ENCODE assay signal across 9 cellular contexts in the genomic region with DNA sequence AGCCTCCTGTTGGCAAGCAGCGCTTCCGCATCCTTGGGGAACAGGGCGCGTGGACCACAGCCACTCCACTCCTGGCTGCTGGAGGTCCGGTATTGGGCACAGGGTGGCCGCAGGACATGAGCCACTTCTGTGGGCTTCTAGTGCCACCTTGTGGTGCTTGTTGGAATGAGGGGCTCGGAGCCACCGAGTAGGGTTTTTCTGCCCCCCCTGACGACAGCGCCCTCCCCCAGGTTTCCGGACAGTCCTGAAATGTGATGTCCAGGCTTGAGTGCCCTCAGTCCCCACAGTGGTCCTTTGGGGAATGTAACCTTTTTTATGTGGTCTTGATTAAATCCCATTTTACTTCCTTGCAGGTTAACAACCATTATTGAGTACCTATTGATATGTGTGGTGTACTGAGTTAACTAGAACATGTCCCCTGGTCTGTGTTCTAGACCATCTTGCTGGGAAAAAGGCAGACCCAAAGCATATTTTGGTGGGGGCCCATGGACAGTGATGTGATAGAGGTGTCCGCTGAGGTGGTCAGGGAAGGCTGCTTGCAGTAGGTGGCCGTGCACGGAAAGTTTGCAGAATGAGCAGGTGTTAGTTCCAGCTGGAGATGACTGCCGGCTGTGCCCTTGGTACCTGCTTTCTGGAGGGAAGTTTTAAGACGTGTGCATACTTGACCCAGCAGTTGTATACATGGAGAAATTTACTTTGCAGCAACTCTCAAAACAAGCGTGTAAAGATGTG.
DNase-seq lines count a peak whose midpoint lies in the region; ATAC-seq, FAIRE-seq and TF ChIP-seq lines count a peak whose summit lies in the region.
"Had no signal": no experiment of that assay in that cellular context is flagged by ENCODE, and none has a peak within 500 bp of the region (broad histone marks: within the 10 kb centered on the region; RNA-seq: fewer than 3 reads in every experiment).

No MANE protein-coding gene starts in this region.

- 61 to 62% methylated on average over 17 of the region's 17 CpGs for WGBS in lung, 2 donors
- 52 to 56% (median 54%) methylated on average over 13 to 17 of the region's 17 CpGs for WGBS in stomach, 5 donors

- peak; percentile 70 for ATAC-seq in DND-41 (ENCODE audit: insufficient read depth, low read depth)
- ATAC-seq in activated CD4-positive, alpha-beta T cell treated with anti-CD3 and anti-CD28 coated beads for 36 hours = no peak
- ATAC-seq in lung (ENCODE audit: insufficient read depth, low FRiP score) = no peak
- ATAC-seq in HG02973 (IDR thresholded peaks at IDR 0.05; ENCODE audit: unreplicated experiment) = no peak

- H3K79me2 ChIP-seq in DND-41 (ENCODE audit: insufficient read depth, low read length) = no peaks in the 10 kb centered on the region

- H3K9me3 ChIP-seq in DND-41 (ENCODE audit: insufficient read depth, low read length, severe bottlenecking) (no peaks in the 10 kb centered on the region), lung (ENCODE audit: control insufficient read depth in 2 of 2, insufficient read depth in 1 of 2, low read length in 1 of 2) (no peaks in the 10 kb centered on the region), stomach (no peaks in the 10 kb centered on the region)

- in situ Hi-C loops in KBM-7 (cut with MboI; ENCODE audit: low pct_unique_long_range_greater_than_20kb, low sequenced_read_pairs) = no loop called here

- H3K9ac ChIP-seq in DND-41 (ENCODE audit: low read depth, low read length) = no peak overlapping the region

- CTCF ChIA-PET in activated CD4-positive, alpha-beta T cell treated with anti-CD3 and anti-CD28 coated beads for 36 hours (lab: Charles Lee) = interaction anchor here (0.6 to 2.4 kb wide), 18 partner anchors 8 to 217 kb away, joined by 3 to 10 read pairs (median 4); a partner anchor contains a TSS

- H3K27ac Mint-ChIP-seq in activated CD4-positive, alpha-beta T cell treated with anti-CD3 and anti-CD28 coated beads for 36 hours = no peak overlapping the region

- peak; percentile 88 for TF ChIP-seq CTCF in DND-41 (IDR thresholded peaks at IDR 0.05; ENCODE audit: borderline replicate concordance, extremely low read depth, low read length, poor library complexity, severe bottlenecking)
- TF ChIP-seq CTCF in lung (IDR thresholded peaks at IDR 0.05; ENCODE audit: control extremely low read depth, extremely low read depth) = peak; percentile 56
- peak in 5 of 7 experiments; percentile 70 to 86 (median 78) for TF ChIP-seq CTCF in stomach (IDR thresholded peaks at IDR 0.05)

- no peak overlapping the region for H3K4me2 ChIP-seq in DND-41 (ENCODE audit: insufficient read depth, low read length)

- TF ChIP-seq POLR2A in stomach (IDR thresholded peaks at IDR 0.05) = no peak
- TF ChIP-seq POLR2A in GM12892 (IDR thresholded peaks at IDR 0.05; ENCODE audit: low read depth, low read length) = no peak; the same call in 1 of the 2 replicates

- POLR2A ChIA-PET in activated CD4-positive, alpha-beta T cell treated with anti-CD3 and anti-CD28 coated beads for 36 hours (lab: Charles Lee) = interaction anchor here (0.7 kb wide), 1 partner anchor 80 kb away, joined by 3 read pairs; no protein-coding TSS in a partner anchor

- H3K27me3 ChIP-seq in DND-41 (ENCODE audit: insufficient read depth, low read length, poor library complexity) (no peaks in the 10 kb centered on the region), lung (ENCODE audit: control insufficient read depth, insufficient read depth) (no peaks in the 10 kb centered on the region), stomach (no peaks in the 10 kb centered on the region)

- DNase-seq in DND-41 = peak; percentile 45
- DNase-seq in KBM-7 = peak; percentile 55
- peak; percentile 67 for DNase-seq in activated CD4-positive, alpha-beta T cell treated with anti-CD3 and anti-CD28 coated beads for 36 hours
- peak; percentile 57 to 68 for DNase-seq in dermis microvascular lymphatic vessel endothelial cell (ENCODE audit: low read depth in 2 of 2)
- DNase-seq in lung (ENCODE audit: low spot score) = peak; percentile 59
- peak; percentile 64 for DNase-seq in stomach
- DNase-seq in GM12892 (ENCODE audit: insufficient read length) = no peak

- no peak overlapping the region for H3K4me3 Mint-ChIP-seq in activated CD4-positive, alpha-beta T cell treated with anti-CD3 and anti-CD28 coated beads for 36 hours

- no peak for TF ChIP-seq EP300 in stomach (IDR thresholded peaks at IDR 0.05)

- no peaks in the 10 kb centered on the region for H3K27me3 Mint-ChIP-seq in activated CD4-positive, alpha-beta T cell treated with anti-CD3 and anti-CD28 coated beads for 36 hours

- no peak overlapping the region for H2AFZ ChIP-seq in DND-41 (ENCODE audit: low read depth, low read length)

- H3K4me1 ChIP-seq in DND-41 (ENCODE audit: insufficient read depth, low read length) = no peaks in the 10 kb centered on the region
- H3K4me1 ChIP-seq in lung (ENCODE audit: control insufficient read depth in 2 of 2, insufficient read depth in 2 of 2, low read length in 2 of 2) = no peaks in the 10 kb centered on the region
- H3K4me1 ChIP-seq in stomach = peaks cover 6 to 34% (median 17%) of the 10 kb centered on the region in 4 donors

- H3K4me3 ChIP-seq in DND-41 (ENCODE audit: low read depth in 1 of 2, low read length in 2 of 2) (no peak overlapping the region), lung (no peak overlapping the region), stomach (no peak overlapping the region)

- FAIRE-seq in GM12892 (lab: Jason Lieb, UNC) = no peak
- FAIRE-seq: TTC549 had no signal

- H3K36me3 ChIP-seq in DND-41 (ENCODE audit: insufficient read depth, low read length) (peaks cover 93% of the 10 kb centered on the region), lung (ENCODE audit: control insufficient read depth in 2 of 2, insufficient read depth in 2 of 2, low read length in 2 of 2) (peaks cover 53 to 63% of the 10 kb centered on the region in 2 donors), stomach (peaks cover 42 to 95% (median 93%) of the 10 kb centered on the region in 4 donors)

- H3K27ac ChIP-seq in DND-41 (ENCODE audit: low read length) = no peak overlapping the region
- no peak overlapping the region for H3K27ac ChIP-seq in lung (ENCODE audit: low read depth in 1 of 2, low read length in 1 of 2)
- no peak overlapping the region for H3K27ac ChIP-seq in stomach

- peaks cover 19% of the 10 kb centered on the region for H3K4me1 Mint-ChIP-seq in activated CD4-positive, alpha-beta T cell treated with anti-CD3 and anti-CD28 coated beads for 36 hours

- peaks cover 26% of the 10 kb centered on the region for H4K20me1 ChIP-seq in DND-41 (ENCODE audit: insufficient read depth, low read length)

- intact Hi-C loops in activated CD4-positive, alpha-beta T cell treated with anti-CD3 and anti-CD28 coated beads for 36 hours (cut with DNase I, micrococcal nuclease) = loop anchor here in 1 of 2 experiments (1.0 to 2.0 kb wide), 2 partner anchors 102 to 389 kb away; a partner anchor contains a TSS
- intact Hi-C loops in stomach (cut with DNase I; ENCODE audit: low total_unique reads) = no loop called here

- peaks cover 68% of the 10 kb centered on the region for H3K36me3 Mint-ChIP-seq in activated CD4-positive, alpha-beta T cell treated with anti-CD3 and anti-CD28 coated beads for 36 hours (ENCODE audit: low read depth)

- no peaks in the 10 kb centered on the region for H3K9me3 Mint-ChIP-seq in activated CD4-positive, alpha-beta T cell treated with anti-CD3 and anti-CD28 coated beads for 36 hours (ENCODE audit: low read depth)
